Comparison of ENCODE assay signal across 2 cellular contexts in genomic region chr3:48431224-48432029, GRCh38.
TF ChIP-seq lines count a peak whose summit lies in the region.

No MANE protein-coding gene starts in this region.

TF ChIP-seq in IMR-90, 13 proteins besides CTCF, POLR2A, EP300 and RAD21:
- TF ChIP-seq RCOR1 (IDR thresholded peaks at IDR 0.05; ENCODE audit: insufficient replicate concordance, low read length), result no peak
- no peak for TF ChIP-seq CHD1 (IDR thresholded peaks at IDR 0.05; ENCODE audit: low read depth, low read length)
- TF ChIP-seq RFX5 (IDR thresholded peaks at IDR 0.05; ENCODE audit: low read depth, low read length), result no peak
- no peak for TF ChIP-seq FOS (IDR thresholded peaks at IDR 0.05; ENCODE audit: low read depth, low read length)
- TF ChIP-seq, protein P1, sequence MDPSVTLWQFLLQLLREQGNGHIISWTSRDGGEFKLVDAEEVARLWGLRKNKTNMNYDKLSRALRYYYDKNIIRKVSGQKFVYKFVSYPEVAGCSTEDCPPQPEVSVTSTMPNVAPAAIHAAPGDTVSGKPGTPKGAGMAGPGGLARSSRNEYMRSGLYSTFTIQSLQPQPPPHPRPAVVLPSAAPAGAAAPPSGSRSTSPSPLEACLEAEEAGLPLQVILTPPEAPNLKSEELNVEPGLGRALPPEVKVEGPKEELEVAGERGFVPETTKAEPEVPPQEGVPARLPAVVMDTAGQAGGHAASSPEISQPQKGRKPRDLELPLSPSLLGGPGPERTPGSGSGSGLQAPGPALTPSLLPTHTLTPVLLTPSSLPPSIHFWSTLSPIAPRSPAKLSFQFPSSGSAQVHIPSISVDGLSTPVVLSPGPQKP (IDR thresholded peaks at IDR 0.05; ENCODE audit: borderline replicate concordance, low read depth, low read length), result no peak
- no peak for TF ChIP-seq USF2 (IDR thresholded peaks at IDR 0.05; ENCODE audit: low read depth, low read length)
- no peak for TF ChIP-seq CEBPB (IDR thresholded peaks at IDR 0.05; ENCODE audit: low read depth, low read length)
- no peak for TF ChIP-seq NFE2L2 (IDR thresholded peaks at IDR 0.05; ENCODE audit: low read depth, low read length)
- no peak for TF ChIP-seq BHLHE40 (IDR thresholded peaks at IDR 0.05; ENCODE audit: low read depth, low read length)
- TF ChIP-seq MXI1 (IDR thresholded peaks at IDR 0.05; ENCODE audit: borderline replicate concordance, low read depth, low read length), result no peak
- TF ChIP-seq MAFK (IDR thresholded peaks at IDR 0.05; ENCODE audit: low read depth, low read length), result no peak
- no peak for TF ChIP-seq MAZ (IDR thresholded peaks at IDR 0.05; ENCODE audit: borderline replicate concordance, low read depth, low read length)
- no peak for TF ChIP-seq SMC3 (IDR thresholded peaks at IDR 0.05; ENCODE audit: low read depth, low read length)

TF ChIP-seq in liver, 16 proteins besides CTCF, POLR2A, EP300 and RAD21:
- TF ChIP-seq HNF4G (IDR thresholded peaks at IDR 0.05), result no peak
- peak; percentile 15 for TF ChIP-seq FOXA2 (IDR thresholded peaks at IDR 0.05)
- no peak for TF ChIP-seq NR2F2 (IDR thresholded peaks at IDR 0.05)
